23 cellular contexts compared by ENCODE assay signal in the genomic region with DNA sequence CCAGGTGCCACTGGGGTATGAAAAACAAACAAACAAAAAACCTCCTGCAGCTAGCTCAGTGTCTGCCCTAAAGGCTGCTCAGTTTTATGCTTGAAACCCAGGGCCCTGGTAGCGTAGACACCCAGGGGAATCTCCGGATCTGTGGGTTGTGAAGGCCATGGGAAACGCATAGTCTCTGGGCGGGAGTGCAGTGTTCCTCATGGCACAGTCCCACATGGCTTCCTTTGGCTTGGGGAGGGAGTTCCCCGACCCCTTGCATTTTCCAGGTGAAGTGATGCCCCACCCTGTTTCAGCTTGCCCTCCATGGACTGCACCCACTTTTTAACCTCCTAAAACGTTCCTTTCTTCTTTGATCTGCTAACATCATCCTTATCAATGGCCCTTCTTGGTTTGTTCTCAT. TPM values are rescaled to one million over a fixed set of nuclear protein-coding genes. Genes with fewer than 3 reads are reported as not detected.
DNase-seq lines count a peak whose midpoint lies in the region; ATAC-seq and TF ChIP-seq lines count a peak whose summit lies in the region.
"Had no signal": no experiment of that assay in that cellular context is flagged by ENCODE, and none has a peak within 500 bp of the region (broad histone marks: within the 10 kb centered on the region; RNA-seq: fewer than 3 reads in every experiment).

No MANE protein-coding gene starts in this region.

- H3K79me2 ChIP-seq in OCI-LY3 (ENCODE audit: low read length), result peaks cover 20% of the 10 kb centered on the region; the same call in 1 of the 2 replicates

- DNase-seq in T-helper 17 cell (no peak), glomerular visceral epithelial cell (ENCODE audit: extremely low spot score) (no peak)
- DNase-seq in activated CD8-positive, alpha-beta memory T cell treated with anti-CD3 and anti-CD28 coated beads, Interleukin-2, amount 50 U/mL, for 4 hours, result no peak
- no peak for DNase-seq in activated CD4-positive, alpha-beta T cell treated with anti-CD3 and anti-CD28 coated beads for 48 hours
- DNase-seq: 8988T; ACHN; AML-193; BE2C; CD4-positive, alpha-beta T cell; CD8-positive, alpha-beta memory T cell; DMS 273 treated with DMSO at 0.1 percent for 48 hours; DMS79; EL; GDM1; GM23248; H7; HCEC 1CT had no signal

- peak overlapping the region; percentile 16 for H3K27ac ChIP-seq in OCI-LY3 (ENCODE audit: low read length)
- H3K27ac ChIP-seq: A549; BLaER1 treated with 17β-estradiol and CSF1 and Interleukin-3, amounts not matched to agents 10 nM and 100 nM; GM23248 had no signal

- peaks cover 19% of the 10 kb centered on the region for H3K4me1 ChIP-seq in OCI-LY3 (ENCODE audit: low read length)
- H3K4me1 ChIP-seq: A549, BE2C had no signal

- peaks cover 6% of the 10 kb centered on the region for H3K36me3 Mint-ChIP-seq in T-helper 17 cell (ENCODE audit: low read depth)
- peaks cover 66% of the 10 kb centered on the region for H3K36me3 Mint-ChIP-seq in dendritic cell treated with granulocyte-macrophage colony-stimulating factor and Interleukin-4, amounts not matched to agents 40 ng/mL and 50 ng/mL, for 4 days (ENCODE audit: low read depth)

- H3K9ac ChIP-seq in OCI-LY3 (ENCODE audit: low read length), result no peak overlapping the region
- H3K9ac ChIP-seq: BLaER1 treated with 17β-estradiol and CSF1 and Interleukin-3, amounts not matched to agents 10 nM and 100 nM; GM23248 had no signal

- H2AFZ ChIP-seq in OCI-LY3 (ENCODE audit: low read depth, low read length), result no peak overlapping the region
- H2AFZ ChIP-seq: GM23248 had no signal

- no peak overlapping the region for H3K4me3 Mint-ChIP-seq in T-helper 17 cell
- no peak overlapping the region for H3K4me3 Mint-ChIP-seq in dendritic cell treated with granulocyte-macrophage colony-stimulating factor and Interleukin-4, amounts not matched to agents 40 ng/mL and 50 ng/mL, for 4 days
- H3K4me3 Mint-ChIP-seq: CD14-positive monocyte; CD4-positive, alpha-beta T cell had no signal

- no peaks in the 10 kb centered on the region for H3K27me3 ChIP-seq in OCI-LY3 (ENCODE audit: low read depth, low read length)
- H3K27me3 ChIP-seq: BE2C; BLaER1 treated with 17β-estradiol and CSF1 and Interleukin-3, amounts not matched to agents 10 nM and 100 nM had no signal

- H3K27ac Mint-ChIP-seq in T-helper 17 cell, result no peak overlapping the region
- peak overlapping the region; percentile 12 for H3K27ac Mint-ChIP-seq in dendritic cell treated with granulocyte-macrophage colony-stimulating factor and Interleukin-4, amounts not matched to agents 40 ng/mL and 50 ng/mL, for 4 days
- H3K27ac Mint-ChIP-seq: CD4-positive, alpha-beta T cell; CD8-positive, alpha-beta memory T cell had no signal

- no peak overlapping the region for H3K4me2 ChIP-seq in OCI-LY3 (ENCODE audit: low read length)
- H3K4me2 ChIP-seq: A549 had no signal

- no peaks in the 10 kb centered on the region for H3K4me1 Mint-ChIP-seq in T-helper 17 cell
- peaks cover 47% of the 10 kb centered on the region for H3K4me1 Mint-ChIP-seq in dendritic cell treated with granulocyte-macrophage colony-stimulating factor and Interleukin-4, amounts not matched to agents 40 ng/mL and 50 ng/mL, for 4 days (ENCODE audit: low read depth)

- H3K27me3 Mint-ChIP-seq in T-helper 17 cell, result no peaks in the 10 kb centered on the region
- no peaks in the 10 kb centered on the region for H3K27me3 Mint-ChIP-seq in dendritic cell treated with granulocyte-macrophage colony-stimulating factor and Interleukin-4, amounts not matched to agents 40 ng/mL and 50 ng/mL, for 4 days
- H3K27me3 Mint-ChIP-seq: CD4-positive, alpha-beta T cell; CD8-positive, alpha-beta memory T cell had no signal

- ATAC-seq in T-helper 17 cell, result peak; percentile 33

- H3K36me3 ChIP-seq in OCI-LY3 (replicated peaks; ENCODE audit: low read depth, low read length), result peaks cover 21% of the 10 kb centered on the region
- H3K36me3 ChIP-seq: BE2C; BLaER1 treated with 17β-estradiol and CSF1 and Interleukin-3, amounts not matched to agents 10 nM and 100 nM had no signal

- H3K9me3 Mint-ChIP-seq in dendritic cell treated with granulocyte-macrophage colony-stimulating factor and Interleukin-4, amounts not matched to agents 40 ng/mL and 50 ng/mL, for 4 days, result peaks cover 36% of the 10 kb centered on the region

- H4K20me1 ChIP-seq in OCI-LY3 (ENCODE audit: insufficient read depth, low read length), result peaks cover 3% of the 10 kb centered on the region; the same call in 1 of the 2 replicates
- H4K20me1 ChIP-seq: BLaER1 treated with 17β-estradiol and CSF1 and Interleukin-3, amounts not matched to agents 10 nM and 100 nM had no signal

- no peak overlapping the region for H3K4me3 ChIP-seq in OCI-LY3 (ENCODE audit: low read length)
- H3K4me3 ChIP-seq: A549; BLaER1 treated with 17β-estradiol and CSF1 and Interleukin-3, amounts not matched to agents 10 nM and 100 nM; GM12878; GM23248 had no signal

- no peaks in the 10 kb centered on the region for H3K9me3 ChIP-seq in OCI-LY3 (ENCODE audit: insufficient read depth, low read length)
- H3K9me3 ChIP-seq in T-helper 17 cell (ENCODE audit: control insufficient read depth, low read length, poor library complexity, severe bottlenecking), result no peaks in the 10 kb centered on the region
- H3K9me3 ChIP-seq: BE2C had no signal

- TF ChIP-seq CTCF in OCI-LY3 (IDR thresholded peaks at IDR 0.05; ENCODE audit: low read depth, low read length), result no peak

- intact Hi-C loops in dendritic cell treated with granulocyte-macrophage colony-stimulating factor and Interleukin-4, amounts not matched to agents 40 ng/mL and 50 ng/mL, for 4 days (cut with micrococcal nuclease), result no loop called here

RNA-seq across cellular contexts. Expression of a gene that starts 56.0 kb away (rescaled TPM):
- 100 to 1,000 TPM; 139 to 208 TPM for total RNA-seq in T-helper 17 cell
